Comparison of ENCODE assay signal across 39 cellular contexts in genomic region chr2:180759631-180760030, GRCh38.
"Had no signal": no experiment of that assay in that cellular context is flagged by ENCODE, and none has a peak within 500 bp of the region (broad histone marks: within the 10 kb centered on the region; RNA-seq: fewer than 3 reads in every experiment).

No MANE protein-coding gene starts in this region.

- H3K4me1 Mint-ChIP-seq: activated naive CD4-positive, alpha-beta T cell treated with anti-CD3 and anti-CD28 coated beads, Interleukin-2, amount 10 ng/mL, durations not matched to agents 7 days and 5 days; activated naive CD4-positive, alpha-beta T cell treated with anti-CD3 and anti-CD28 coated beads, Interleukin-2, amount 50 U/mL, for 24 hours; activated naive CD8-positive, alpha-beta T cell treated with anti-CD3 and anti-CD28 coated beads for 36 hours; activated naive CD8-positive, alpha-beta T cell treated with anti-CD3 and anti-CD28 coated beads, Interleukin-2, amount 10 ng/mL, durations not matched to agents 7 days and 5 days; activated naive CD8-positive, alpha-beta T cell treated with anti-CD3 and anti-CD28 coated beads, Interleukin-2, amount 50 U/mL, for 24 hours; activated T-helper 17 cell treated with anti-CD3 and anti-CD28 coated beads, Interleukin-2, amount 50 U/mL, for 72 hours; central memory CD8-positive, alpha-beta T cell had no signal

- H3K27me3 Mint-ChIP-seq: activated naive CD4-positive, alpha-beta T cell treated with anti-CD3 and anti-CD28 coated beads, Interleukin-2, amount 10 ng/mL, durations not matched to agents 7 days and 5 days; activated naive CD8-positive, alpha-beta T cell treated with anti-CD3 and anti-CD28 coated beads for 36 hours; activated naive CD8-positive, alpha-beta T cell treated with anti-CD3 and anti-CD28 coated beads, Interleukin-2, amount 10 ng/mL, durations not matched to agents 7 days and 5 days; brain had no signal

- H3K27ac ChIP-seq: adrenal gland, ascending aorta, body of pancreas, brain microvascular endothelial cell, breast epithelium, cardiac muscle cell had no signal

- H3K4me1 ChIP-seq: adrenal gland, ascending aorta, body of pancreas, breast epithelium had no signal

- H3K9me3 Mint-ChIP-seq: activated naive CD4-positive, alpha-beta T cell treated with anti-CD3 and anti-CD28 coated beads for 36 hours; activated naive CD4-positive, alpha-beta T cell treated with anti-CD3 and anti-CD28 coated beads, Interleukin-2, amount 10 ng/mL, durations not matched to agents 7 days and 5 days; activated naive CD4-positive, alpha-beta T cell treated with anti-CD3 and anti-CD28 coated beads, Interleukin-2, amount 50 U/mL, for 24 hours; activated naive CD4-positive, alpha-beta T cell treated with anti-CD3 and anti-CD28 coated beads, Interleukin-2, amount 50 U/mL, for 72 hours; activated naive CD8-positive, alpha-beta T cell treated with anti-CD3 and anti-CD28 coated beads for 36 hours; activated naive CD8-positive, alpha-beta T cell treated with anti-CD3 and anti-CD28 coated beads, Interleukin-2, amount 10 ng/mL, durations not matched to agents 7 days and 5 days; activated naive CD8-positive, alpha-beta T cell treated with anti-CD3 and anti-CD28 coated beads, Interleukin-2, amount 50 U/mL, for 24 hours; activated T-cell treated with anti-CD3 and anti-CD28 coated beads, Interleukin-2, amount 50 U/mL, for 24 hours; activated T-cell treated with anti-CD3 and anti-CD28 coated beads, Interleukin-2, amount 50 U/mL, for 4 hours; activated T-cell treated with anti-CD3 and anti-CD28 coated beads, Interleukin-2, amount 50 U/mL, for 72 hours; activated T-helper 1 cell treated with anti-CD3 and anti-CD28 coated beads, Interleukin-12 subunit alpha, Interleukin-12 subunit beta, Interleukin-2, Interleukin-4 antibody, amounts not matched to agents 30 ng/mL and 10 ng/mL and 1 ng/mL, durations not matched to agents 14 hours and 24 hours and 36 hours; activated T-helper 17 cell treated with anti-CD3 and anti-CD28 coated beads, Interleukin-2, amount 50 U/mL, for 72 hours; activated T-helper 2 cell treated with anti-CD3 and anti-CD28 coated beads, Interferon-gamma antibody, Interleukin-2, Interleukin-4, amounts not matched to agents 10 μg/mL and 5 μg/mL and 100 μg/mL, durations not matched to agents 14 hours and 24 hours and 36 hours; brain; central memory CD8-positive, alpha-beta T cell had no signal

- H3K4me3 ChIP-seq: adrenal gland, ascending aorta, body of pancreas, breast epithelium, cardiac muscle cell had no signal

- H3K4me3 Mint-ChIP-seq: activated naive CD4-positive, alpha-beta T cell treated with anti-CD3 and anti-CD28 coated beads for 36 hours; activated naive CD4-positive, alpha-beta T cell treated with anti-CD3 and anti-CD28 coated beads, Interleukin-2, amount 10 ng/mL, durations not matched to agents 7 days and 5 days; activated naive CD4-positive, alpha-beta T cell treated with anti-CD3 and anti-CD28 coated beads, Interleukin-2, amount 50 U/mL, for 24 hours; activated naive CD8-positive, alpha-beta T cell; activated naive CD8-positive, alpha-beta T cell treated with anti-CD3 and anti-CD28 coated beads for 36 hours; activated naive CD8-positive, alpha-beta T cell treated with anti-CD3 and anti-CD28 coated beads, Interleukin-2, amount 10 ng/mL, durations not matched to agents 7 days and 5 days; activated naive CD8-positive, alpha-beta T cell treated with anti-CD3 and anti-CD28 coated beads, Interleukin-2, amount 50 U/mL, for 24 hours; activated T-cell treated with anti-CD3 and anti-CD28 coated beads, Interleukin-2, amount 50 U/mL, for 24 hours; activated T-cell treated with anti-CD3 and anti-CD28 coated beads, Interleukin-2, amount 50 U/mL, for 4 hours; activated T-cell treated with anti-CD3 and anti-CD28 coated beads, Interleukin-2, amount 50 U/mL, for 72 hours; activated T-helper 1 cell treated with anti-CD3 and anti-CD28 coated beads, Interleukin-12 subunit alpha, Interleukin-12 subunit beta, Interleukin-2, Interleukin-4 antibody, amounts not matched to agents 30 ng/mL and 10 ng/mL and 1 ng/mL, durations not matched to agents 14 hours and 24 hours and 36 hours; activated T-helper 17 cell treated with anti-CD3 and anti-CD28 coated beads, Interleukin-2, amount 50 U/mL, for 72 hours; brain; central memory CD8-positive, alpha-beta T cell had no signal

- H3K9me3 ChIP-seq: adrenal gland, ascending aorta, body of pancreas, breast epithelium had no signal

- FAIRE-seq: bronchial epithelial cell had no signal

- H3K27me3 ChIP-seq: adrenal gland, ascending aorta, body of pancreas, brain microvascular endothelial cell, breast epithelium, cardiac muscle cell had no signal

- H3K27ac Mint-ChIP-seq: activated naive CD4-positive, alpha-beta T cell treated with anti-CD3 and anti-CD28 coated beads for 36 hours; activated naive CD4-positive, alpha-beta T cell treated with anti-CD3 and anti-CD28 coated beads, Interleukin-2, amount 10 ng/mL, durations not matched to agents 7 days and 5 days; activated naive CD4-positive, alpha-beta T cell treated with anti-CD3 and anti-CD28 coated beads, Interleukin-2, amount 50 U/mL, for 24 hours; activated naive CD4-positive, alpha-beta T cell treated with anti-CD3 and anti-CD28 coated beads, Interleukin-2, amount 50 U/mL, for 72 hours; activated naive CD8-positive, alpha-beta T cell; activated naive CD8-positive, alpha-beta T cell treated with anti-CD3 and anti-CD28 coated beads for 36 hours; activated naive CD8-positive, alpha-beta T cell treated with anti-CD3 and anti-CD28 coated beads, Interleukin-2, amount 10 ng/mL, durations not matched to agents 7 days and 5 days; activated naive CD8-positive, alpha-beta T cell treated with anti-CD3 and anti-CD28 coated beads, Interleukin-2, amount 50 U/mL, for 24 hours; activated T-cell treated with anti-CD3 and anti-CD28 coated beads, Interleukin-2, amount 50 U/mL, for 24 hours; activated T-cell treated with anti-CD3 and anti-CD28 coated beads, Interleukin-2, amount 50 U/mL, for 72 hours; activated T-helper 1 cell treated with anti-CD3 and anti-CD28 coated beads, Interleukin-12 subunit alpha, Interleukin-12 subunit beta, Interleukin-2, Interleukin-4 antibody, amounts not matched to agents 30 ng/mL and 10 ng/mL and 1 ng/mL, durations not matched to agents 14 hours and 24 hours and 36 hours; activated T-helper 17 cell treated with anti-CD3 and anti-CD28 coated beads, Interleukin-2, amount 50 U/mL, for 72 hours; activated T-helper 2 cell treated with anti-CD3 and anti-CD28 coated beads, Interferon-gamma antibody, Interleukin-2, Interleukin-4, amounts not matched to agents 10 μg/mL and 5 μg/mL and 100 μg/mL, durations not matched to agents 14 hours and 24 hours and 36 hours; brain had no signal

- H3K36me3 Mint-ChIP-seq: activated naive CD4-positive, alpha-beta T cell treated with anti-CD3 and anti-CD28 coated beads, Interleukin-2, amount 10 ng/mL, durations not matched to agents 7 days and 5 days; activated naive CD4-positive, alpha-beta T cell treated with anti-CD3 and anti-CD28 coated beads, Interleukin-2, amount 50 U/mL, for 24 hours; activated naive CD4-positive, alpha-beta T cell treated with anti-CD3 and anti-CD28 coated beads, Interleukin-2, amount 50 U/mL, for 72 hours; activated naive CD8-positive, alpha-beta T cell; activated naive CD8-positive, alpha-beta T cell treated with anti-CD3 and anti-CD28 coated beads for 36 hours; activated naive CD8-positive, alpha-beta T cell treated with anti-CD3 and anti-CD28 coated beads, Interleukin-2, amount 10 ng/mL, durations not matched to agents 7 days and 5 days; brain had no signal

- H3K36me3 ChIP-seq: adrenal gland, ascending aorta, brain microvascular endothelial cell, breast epithelium, cardiac muscle cell had no signal

- DNase-seq: activated effector memory CD4-positive, alpha-beta T cell treated with anti-CD3 and anti-CD28 coated beads, Interleukin-2, amount 50 U/mL, for 16 hours; activated effector memory CD4-positive, alpha-beta T cell treated with Interleukin-2 at 50 U/mL for 16 hours; activated gamma-delta T cell; activated gamma-delta T cell treated with Interleukin-2 at 50 U/mL for 16 hours; activated naive CD4-positive, alpha-beta T cell; activated naive CD4-positive, alpha-beta T cell treated with anti-CD3 and anti-CD28 coated beads for 36 hours; activated naive CD4-positive, alpha-beta T cell treated with anti-CD3 and anti-CD28 coated beads, Interleukin-2, amount 10 ng/mL, durations not matched to agents 7 days and 5 days; activated naive CD4-positive, alpha-beta T cell treated with anti-CD3 and anti-CD28 coated beads, Interleukin-2, amount 50 U/mL, for 16 hours; activated naive CD4-positive, alpha-beta T cell treated with Interleukin-2 at 50 U/mL for 16 hours; activated naive CD8-positive, alpha-beta T cell treated with anti-CD3 and anti-CD28 coated beads for 36 hours; activated naive CD8-positive, alpha-beta T cell treated with anti-CD3 and anti-CD28 coated beads, Interleukin-2, amount 10 ng/mL, durations not matched to agents 7 days and 5 days; activated naive CD8-positive, alpha-beta T cell treated with anti-CD3 and anti-CD28 coated beads, Interleukin-2, amount 50 U/mL, for 24 hours; activated T-cell treated with anti-CD3 and anti-CD28 coated beads, Interleukin-2, amount 50 U/mL, for 1 hour; activated T-cell treated with anti-CD3 and anti-CD28 coated beads, Interleukin-2, amount 50 U/mL, for 24 hours; activated T-cell treated with anti-CD3 and anti-CD28 coated beads, Interleukin-2, amount 50 U/mL, for 4 hours; activated T-cell treated with anti-CD3 and anti-CD28 coated beads, Interleukin-2, amount 50 U/mL, for 48 hours; activated T-cell treated with anti-CD3 and anti-CD28 coated beads, Interleukin-2, amount 50 U/mL, for 72 hours; adrenal gland; amniotic stem cell; amygdala; anterior cingulate cortex; aorta; body of pancreas; brain microvascular endothelial cell; caudate nucleus; central memory CD4-positive, alpha-beta T cell; cerebellar nuclear complex had no signal
